12 cellular contexts compared by ENCODE assay signal in genomic region chr2:71833855-71834554, GRCh38.
DNase-seq lines count a peak whose midpoint lies in the region; ATAC-seq, FAIRE-seq and TF ChIP-seq lines count a peak whose summit lies in the region.
"Had no signal": no experiment of that assay in that cellular context is flagged by ENCODE, and none has a peak within 500 bp of the region (broad histone marks: within the 10 kb centered on the region; RNA-seq: fewer than 3 reads in every experiment).

No MANE protein-coding gene starts in this region.

- H4K20me1 ChIP-seq in K562 (replicated peaks; ENCODE audit: control insufficient read depth, insufficient read depth, low read length), result no peaks in the 10 kb centered on the region

- peak; percentile 62 for DNase-seq in EH (ENCODE audit: low read depth)
- no peak for DNase-seq in K562 (ENCODE audit: extremely low read depth in 1 of 4, low spot score in 3 of 4)
- DNase-seq in left ventricle myocardium superior, result peak; percentile 83
- peak; percentile 54 for DNase-seq in renal cortical epithelial cell (ENCODE audit: low read depth)
- no peak for DNase-seq in HUDEP-2 (lab: John Stamatoyannopoulos, UW; ENCODE audit: unreplicated experiment in 76 of 76)
- no peak for DNase-seq in GM19240 (ENCODE audit: insufficient read length, low spot score)
- no peak for DNase-seq in activated CD4-positive, alpha-beta T cell treated with anti-CD3 and anti-CD28 coated beads for 48 hours
- DNase-seq: NCI-H187 treated with DMSO at 0.1 percent for 48 hours, NCI-H748 treated with DMSO at 0.1 percent for 48 hours, WERI-Rb-1 had no signal

- no peak overlapping the region for H3K9ac ChIP-seq in K562 (ENCODE audit: insufficient read depth in 1 of 2, low read depth in 2 of 2, low read length in 2 of 2)

- peaks cover 19 to 29% of the 10 kb centered on the region in 2 experiments; a peak in 4 of 5 replicates for H3K27me3 ChIP-seq in K562 (ENCODE audit: control insufficient read depth in 2 of 2, insufficient read depth in 2 of 2, low read length in 2 of 2)

- no peak overlapping the region for H3K4me3 ChIP-seq in K562
- H3K4me3 ChIP-seq: lung had no signal

- no peak overlapping the region for H3K4me2 ChIP-seq in K562 (ENCODE audit: insufficient read depth, low read length)

- no peaks in the 10 kb centered on the region for H3K79me2 ChIP-seq in K562 (ENCODE audit: control insufficient read depth, insufficient read depth, low read length)

- no peak for TF ChIP-seq CTCF in K562 (IDR thresholded peaks at IDR 0.05 in 2 of 3, conservative IDR thresholded peaks at IDR 0.05 in 1 of 3; ENCODE audit: insufficient read depth in 2 of 3, low read depth in 1 of 3, low read length in 3 of 3)

- H2AFZ ChIP-seq in K562 (ENCODE audit: low read depth, low read length), result no peak overlapping the region

- TF ChIP-seq RAD21 in K562 (CRISPR knock-in tag; conservative IDR thresholded peaks at IDR 0.05 in 1 of 2, IDR thresholded peaks at IDR 0.05 in 1 of 2), result no peak

- no peaks in the 10 kb centered on the region for H3K4me1 ChIP-seq in K562 (replicated peaks in 1 of 2; ENCODE audit: control insufficient read depth in 2 of 2, insufficient read depth in 2 of 2, low read length in 2 of 2)

- no peak for ATAC-seq in K562
- peak; percentile 91 for ATAC-seq in left ventricle myocardium superior
- ATAC-seq in GM21381 (IDR thresholded peaks at IDR 0.05; ENCODE audit: unreplicated experiment), result no peak

- no peak for TF ChIP-seq EP300 in K562 (IDR thresholded peaks at IDR 0.05; ENCODE audit: low read length)

- H3K9me1 ChIP-seq in K562 (ENCODE audit: control insufficient read depth, insufficient read depth, low read length), result no peaks in the 10 kb centered on the region

- in situ Hi-C loops in K562 (cut with MboI), result no loop called here

- no peaks in the 10 kb centered on the region for H3K36me3 ChIP-seq in K562 (ENCODE audit: control insufficient read depth, insufficient read depth, low read length)
- H3K36me3 ChIP-seq: WERI-Rb-1 had no signal

- FAIRE-seq in K562 (lab: Jason Lieb, UNC), result no peak

- 6% methylated on average over 6 of the region's 6 CpGs for WGBS in K562 (ENCODE audit: insufficient coverage, low coverage, missing lambda C conversion rate)

- intact Hi-C loops in K562 (cut with micrococcal nuclease), result no loop called here
- intact Hi-C loops in left ventricle myocardium superior (cut with micrococcal nuclease), result no loop called here

- TF ChIP-seq POLR2A in K562 (conservative IDR thresholded peaks at IDR 0.05), result no peak

- POLR2A ChIA-PET in K562 (lab: Yijun Ruan, JAX), result no interaction called here

- no peaks in the 10 kb centered on the region for H3K9me3 ChIP-seq in K562 (replicated peaks; ENCODE audit: control insufficient read depth, insufficient read depth, low read depth, low read length)

- no TSS peak for BruUV-seq in K562 (replicated peaks; lab: Mats Ljungman, UMichigan)

- CTCF ChIA-PET in K562 (lab: Yijun Ruan, JAX; ENCODE audit: low intra/inter-chr PET ratio), result no interaction called here

- H3K27ac ChIP-seq in K562 (ENCODE audit: extremely low read depth, low read depth, low read length), result no peak overlapping the region
- H3K27ac ChIP-seq: WERI-Rb-1 had no signal

TF ChIP-seq in K562, 482 proteins besides CTCF, POLR2A, EP300 and RAD21:
- TF ChIP-seq CEBPG (CRISPR knock-in tag; IDR thresholded peaks at IDR 0.05), result no peak
- TF ChIP-seq CEBPG (tag; conservative IDR thresholded peaks at IDR 0.05 in 1 of 2, IDR thresholded peaks at IDR 0.05 in 1 of 2), result peak in 1 of 2 experiments; percentile 13; a peak in 1 of 4 replicates
- TF ChIP-seq SIX5 (IDR thresholded peaks at IDR 0.05; ENCODE audit: borderline replicate concordance in 1 of 2, insufficient read depth in 1 of 2, low read depth in 1 of 2, low read length in 2 of 2), result no peak
- no peak for TF ChIP-seq ZNF778 (CRISPR knock-in tag; IDR thresholded peaks at IDR 0.05)
- TF ChIP-seq CEBPB (tag; IDR thresholded peaks at IDR 0.05), result peak; percentile 57

Comparison
In these comparisons a context has a peak if more than half of its experiments do, and no peak if none do; other contexts are left out.
1. DNase-seq: peak in EH (single experiment), left ventricle myocardium superior (single experiment) and renal cortical epithelial cell (single experiment); none in K562 (0 of 4), HUDEP-2 (0 of 76), GM19240 (single experiment) and activated CD4-positive, alpha-beta T cell treated with anti-CD3 and anti-CD28 coated beads for 48 hours (single experiment).